Comparison of ENCODE assay signal across 32 cellular contexts in the genomic region with DNA sequence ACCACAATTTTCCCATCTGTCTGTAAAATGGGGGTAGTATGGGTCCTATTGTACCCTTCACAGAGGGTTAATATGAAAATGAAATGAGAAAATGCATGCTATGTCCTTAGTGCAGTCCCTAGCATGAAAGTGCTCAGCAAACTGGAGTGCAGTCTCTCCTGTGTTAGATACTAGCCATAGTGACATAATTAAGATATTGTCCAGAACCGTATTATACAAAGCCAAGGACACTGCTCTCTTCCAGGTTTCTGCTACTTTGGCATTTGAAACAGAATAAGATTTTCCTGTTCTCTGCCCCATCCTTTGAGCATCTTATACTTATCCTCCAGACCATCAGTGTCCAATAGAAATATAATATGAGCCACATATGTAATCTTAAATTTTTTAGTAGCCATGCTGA.
"Had no signal": no experiment of that assay in that cellular context is flagged by ENCODE, and none has a peak within 500 bp of the region (broad histone marks: within the 10 kb centered on the region; RNA-seq: fewer than 3 reads in every experiment).

No MANE protein-coding gene starts in this region.

- H3K36me3 ChIP-seq: adrenal gland, ascending aorta, brain microvascular endothelial cell, breast epithelium, cardiac muscle cell had no signal

- H3K27ac ChIP-seq: ascending aorta, brain microvascular endothelial cell, cardiac muscle cell had no signal

- H3K4me3 ChIP-seq: adrenal gland, ascending aorta, body of pancreas, breast epithelium, cardiac muscle cell had no signal

- DNase-seq: activated effector memory CD4-positive, alpha-beta T cell treated with anti-CD3 and anti-CD28 coated beads, Interleukin-2, amount 50 U/mL, for 16 hours; activated effector memory CD4-positive, alpha-beta T cell treated with Interleukin-2 at 50 U/mL for 16 hours; activated gamma-delta T cell; activated gamma-delta T cell treated with Interleukin-2 at 50 U/mL for 16 hours; activated naive CD4-positive, alpha-beta T cell; activated naive CD4-positive, alpha-beta T cell treated with anti-CD3 and anti-CD28 coated beads for 36 hours; activated naive CD4-positive, alpha-beta T cell treated with anti-CD3 and anti-CD28 coated beads, Interleukin-2, amount 10 ng/mL, durations not matched to agents 7 days and 5 days; activated naive CD4-positive, alpha-beta T cell treated with anti-CD3 and anti-CD28 coated beads, Interleukin-2, amount 50 U/mL, for 16 hours; activated naive CD4-positive, alpha-beta T cell treated with Interleukin-2 at 50 U/mL for 16 hours; activated naive CD8-positive, alpha-beta T cell treated with anti-CD3 and anti-CD28 coated beads for 36 hours; activated naive CD8-positive, alpha-beta T cell treated with anti-CD3 and anti-CD28 coated beads, Interleukin-2, amount 10 ng/mL, durations not matched to agents 7 days and 5 days; activated naive CD8-positive, alpha-beta T cell treated with anti-CD3 and anti-CD28 coated beads, Interleukin-2, amount 50 U/mL, for 24 hours; activated T-cell treated with anti-CD3 and anti-CD28 coated beads, Interleukin-2, amount 50 U/mL, for 1 hour; activated T-cell treated with anti-CD3 and anti-CD28 coated beads, Interleukin-2, amount 50 U/mL, for 24 hours; activated T-cell treated with anti-CD3 and anti-CD28 coated beads, Interleukin-2, amount 50 U/mL, for 4 hours; activated T-cell treated with anti-CD3 and anti-CD28 coated beads, Interleukin-2, amount 50 U/mL, for 48 hours; activated T-cell treated with anti-CD3 and anti-CD28 coated beads, Interleukin-2, amount 50 U/mL, for 72 hours; adrenal gland; amniotic stem cell; amygdala; anterior cingulate cortex; aorta; body of pancreas; brain microvascular endothelial cell; caudate nucleus; central memory CD4-positive, alpha-beta T cell; cerebellar nuclear complex had no signal

- H3K9me3 ChIP-seq: adrenal gland, ascending aorta, body of pancreas, breast epithelium had no signal

- H3K4me1 ChIP-seq: breast epithelium had no signal

- ATAC-seq: activated naive CD4-positive, alpha-beta T cell treated with anti-CD3 and anti-CD28 coated beads, Interleukin-2, amount 50 U/mL, for 72 hours; activated naive CD8-positive, alpha-beta T cell treated with anti-CD3 and anti-CD28 coated beads, Interleukin-2, amount 50 U/mL, for 24 hours; activated T-cell treated with anti-CD3 and anti-CD28 coated beads, Interleukin-2, amount 50 U/mL, for 4 hours; activated T-cell treated with anti-CD3 and anti-CD28 coated beads, Interleukin-2, amount 50 U/mL, for 72 hours; activated T-helper 17 cell treated with anti-CD3 and anti-CD28 coated beads, Interleukin-2, amount 50 U/mL, for 72 hours; body of pancreas had no signal

- H3K27me3 ChIP-seq: adrenal gland, ascending aorta, body of pancreas, brain microvascular endothelial cell, breast epithelium, cardiac muscle cell had no signal
